Comparison of ENCODE assay signal across 17 cellular contexts in genomic region chr1:227757781-227758180, GRCh38. TPM values are rescaled to one million over a fixed set of nuclear protein-coding genes. Genes with fewer than 3 reads are reported as not detected.
DNase-seq lines count a peak whose midpoint lies in the region; ATAC-seq and TF ChIP-seq lines count a peak whose summit lies in the region.
"Had no signal": no experiment of that assay in that cellular context is flagged by ENCODE, and none has a peak within 500 bp of the region (broad histone marks: within the 10 kb centered on the region; RNA-seq: fewer than 3 reads in every experiment).

No MANE protein-coding gene starts in this region.

- H3K9me3 Mint-ChIP-seq in GM23338, result no peaks in the 10 kb centered on the region
- H3K9me3 Mint-ChIP-seq: CD14-positive monocyte had no signal

- no peak overlapping the region for H3K4me2 ChIP-seq in GM23338
- H3K4me2 ChIP-seq: A549 had no signal

- no peaks in the 10 kb centered on the region for H3F3A ChIP-seq in GM23338 (replicated peaks; ENCODE audit: low read depth)

- H4K20me1 ChIP-seq in GM23338 (replicated peaks; ENCODE audit: insufficient read depth), result peaks cover 18% of the 10 kb centered on the region

- H3K27ac ChIP-seq in left ventricle myocardium inferior (replicated peaks), result peak overlapping the region; percentile 53
- H3K27ac ChIP-seq in esophagus muscularis mucosa (replicated peaks in 1 of 4), result peak overlapping the region in 3 of 4 donors; percentile 77 to 86 (median 85)
- peak overlapping the region; percentile 45 to 91 (median 68) for H3K27ac ChIP-seq in gastrocnemius medialis
- H3K27ac ChIP-seq in GM23338 (ENCODE audit: low read depth), result no peak overlapping the region
- H3K27ac ChIP-seq: A549, Peyer's patch had no signal

- H3K4me3 Mint-ChIP-seq in GM23338, result no peak overlapping the region
- H3K4me3 Mint-ChIP-seq: CD14-positive monocyte had no signal

- intact Hi-C loops in left ventricle myocardium inferior (cut with micrococcal nuclease) (no loop called here), Right ventricle myocardium superior (cut with DNase I) (no loop called here), esophagus muscularis mucosa (cut with DNase I) (no loop called here), gastrocnemius medialis (cut with DNase I; ENCODE audit: low total_unique reads) (loop anchor here (2.0 to 10.0 kb wide), 4 partner anchors 23 to 327 kb away; partner anchors contain the start of genes ARF1, JMJD4 and SNAP47)

- DNase-seq in left ventricle myocardium inferior (no peak), Right ventricle myocardium superior (no peak), esophagus muscularis mucosa (ENCODE audit: extremely low spot score) (no peak), gastrocnemius medialis (no peak), GM23338 (ENCODE audit: low spot score) (no peak)
- DNase-seq: Caco-2, Kasumi-1, NCI-H187 treated with DMSO at 0.1 percent for 48 hours, NCI-H2171, NCI-H446 treated with DMSO at 0.1 percent for 48 hours, NCI-H82, Peyer's patch had no signal

- H3K4me1 Mint-ChIP-seq in GM23338, result no peaks in the 10 kb centered on the region

- H3K4me1 ChIP-seq in left ventricle myocardium inferior (peaks cover 89% of the 10 kb centered on the region), esophagus muscularis mucosa (peaks cover 69 to 93% (median 88%) of the 10 kb centered on the region in 4 donors), gastrocnemius medialis (peaks cover 86 to 87% of the 10 kb centered on the region in 2 donors), GM23338 (ENCODE audit: insufficient read depth) (no peaks in the 10 kb centered on the region)
- H3K4me1 ChIP-seq: Caco-2 had no signal

- peaks cover 28% of the 10 kb centered on the region for H3K36me3 ChIP-seq in left ventricle myocardium inferior
- H3K36me3 ChIP-seq in esophagus muscularis mucosa, result peaks cover 0 to 36% (median 16%) of the 10 kb centered on the region in 4 donors
- no peaks in the 10 kb centered on the region for H3K36me3 ChIP-seq in gastrocnemius medialis
- H3K36me3 ChIP-seq in GM23338 (ENCODE audit: insufficient read depth), result peaks cover 5% of the 10 kb centered on the region; the same call in 1 of the 2 replicates

- TF ChIP-seq EP300 in esophagus muscularis mucosa (IDR thresholded peaks at IDR 0.05), result no peak

- TF ChIP-seq CTCF in left ventricle myocardium inferior (IDR thresholded peaks at IDR 0.05; ENCODE audit: borderline replicate concordance) (no peak), esophagus muscularis mucosa (IDR thresholded peaks at IDR 0.05) (no peak), gastrocnemius medialis (IDR thresholded peaks at IDR 0.05 in 4 of 5, conservative IDR thresholded peaks at IDR 0.05 in 1 of 5) (no peak), GM23338 (conservative IDR thresholded peaks at IDR 0.05; ENCODE audit: low read depth in 2 of 2) (no peak)

- H3K36me3 Mint-ChIP-seq in GM23338 (ENCODE audit: low read depth), result peaks cover 27% of the 10 kb centered on the region

- in situ Hi-C loops in gastrocnemius medialis (cut with MboI; ENCODE audit: low sequenced_read_pairs in 4 of 4), result loop anchor here in 2 of 4 donors (25.0 kb wide), 2 partner anchors 270 to 330 kb away; partner anchors contain the start of gene ARF1 (in 1 of the 2)

- H3K9me2 ChIP-seq in GM23338 (ENCODE audit: insufficient read depth), result no peaks in the 10 kb centered on the region

- TF ChIP-seq POLR2A in esophagus muscularis mucosa (IDR thresholded peaks at IDR 0.05; ENCODE audit: low read depth) (no peak), gastrocnemius medialis (IDR thresholded peaks at IDR 0.05) (no peak)

- no peaks in the 10 kb centered on the region for H3K9me3 ChIP-seq in left ventricle myocardium inferior (replicated peaks)
- no peaks in the 10 kb centered on the region for H3K9me3 ChIP-seq in esophagus muscularis mucosa
- H3K9me3 ChIP-seq in gastrocnemius medialis, result no peaks in the 10 kb centered on the region
- H3K9me3 ChIP-seq: A549, Caco-2, HAP-1, Peyer's patch had no signal

- 49% methylated on average over 2 of the region's 2 CpGs for WGBS in esophagus muscularis mucosa

- peaks cover 48% of the 10 kb centered on the region for H3K79me2 ChIP-seq in GM23338 (replicated peaks; ENCODE audit: insufficient read depth)

- H3K4me3 ChIP-seq in left ventricle myocardium inferior (no peak overlapping the region), esophagus muscularis mucosa (no peak overlapping the region), gastrocnemius medialis (no peak overlapping the region), GM23338 (no peak overlapping the region)
- H3K4me3 ChIP-seq: A549, HAP-1, Peyer's patch had no signal

- no peaks in the 10 kb centered on the region for H3K27me3 ChIP-seq in left ventricle myocardium inferior (ENCODE audit: low read depth)
- H3K27me3 ChIP-seq in esophagus muscularis mucosa, result no peaks in the 10 kb centered on the region
- H3K27me3 ChIP-seq in gastrocnemius medialis, result no peaks in the 10 kb centered on the region
- H3K27me3 ChIP-seq in GM23338 (ENCODE audit: insufficient read depth), result no peaks in the 10 kb centered on the region
- H3K27me3 ChIP-seq: Peyer's patch had no signal

- peaks cover 2% of the 10 kb centered on the region for H3K27me3 Mint-ChIP-seq in GM23338 (ENCODE audit: insufficient read depth, low read depth, poor library complexity)

- H3K27ac Mint-ChIP-seq in GM23338, result no peak overlapping the region

- ATAC-seq in Right ventricle myocardium superior (ENCODE audit: poor library complexity), result no peak
- no peak for ATAC-seq in gastrocnemius medialis
- no peak for ATAC-seq in GM21786 (IDR thresholded peaks at IDR 0.05; ENCODE audit: unreplicated experiment)
- ATAC-seq in HG03108 (IDR thresholded peaks at IDR 0.05; ENCODE audit: unreplicated experiment), result no peak
- no peak for ATAC-seq in GM23338
- ATAC-seq: A549 had no signal

- no peak overlapping the region for H2AFZ ChIP-seq in GM23338

TF ChIP-seq in GM23338, 12 proteins besides CTCF, POLR2A, EP300 and RAD21 (continues in another document):
- TF ChIP-seq JUNB (IDR thresholded peaks at IDR 0.05; ENCODE audit: unreplicated experiment) (no peak), EZH2phosphoT487 (IDR thresholded peaks at IDR 0.05; ENCODE audit: unreplicated experiment) (no peak), STAT1 (IDR thresholded peaks at IDR 0.05; ENCODE audit: unreplicated experiment) (no peak), ZNF331 (CRISPR knock-in tag; IDR thresholded peaks at IDR 0.05; ENCODE audit: low read depth) (no peak), REST (IDR thresholded peaks at IDR 0.05; ENCODE audit: unreplicated experiment) (no peak)

RNA-seq across cellular contexts. Expression of gene SNAP47, which starts 22.5 kb away (rescaled TPM):
- 45.9 TPM for total RNA-seq in left ventricle myocardium inferior
- total RNA-seq in Right ventricle myocardium superior, result 23.6 TPM
- 10 to 100 TPM; 26.6 to 41.0 (median 38.8) TPM for total RNA-seq in esophagus muscularis mucosa
- 10 to 100 TPM; 30.2 to 42.7 (median 37.9) TPM for total RNA-seq in gastrocnemius medialis
- total RNA-seq in GM23338 (2014; rRNA removed; shearing (Covaris generic)), result 48.0 and 51.8 TPM in 2 replicates
- polyA plus RNA-seq in GM23338 (2016; fragmentation: Nextera tagmentation; extraction: Ambion mirVana), result 17.8 and 19.5 TPM in 2 replicates

RNA-seq across cellular contexts. Expression of gene JMJD4, which starts 22.7 kb away (rescaled TPM):
- total RNA-seq in left ventricle myocardium inferior, result 7.0 TPM
- total RNA-seq in Right ventricle myocardium superior, result 6.6 TPM
- total RNA-seq in esophagus muscularis mucosa, result 10 to 100 TPM; 10.8 to 18.4 (median 14.2) TPM
- total RNA-seq in gastrocnemius medialis, result 10 to 100 TPM in 3 of 4 donors, 1 to 10 TPM in 1; 9.2 to 21.6 (median 19.9) TPM
- 17.7 and 17.9 TPM in 2 replicates for total RNA-seq in GM23338 (2014; rRNA removed; shearing (Covaris generic))
- polyA plus RNA-seq in GM23338 (2016; fragmentation: Nextera tagmentation; extraction: Ambion mirVana), result 11.5 and 11.6 TPM in 2 replicates

RNA-seq across cellular contexts. Expression of gene PRSS38, which starts 57.7 kb away (rescaled TPM):
- not detected for total RNA-seq in left ventricle myocardium inferior
- total RNA-seq in Right ventricle myocardium superior, result not detected
- total RNA-seq in esophagus muscularis mucosa, result not detected
- not detected for total RNA-seq in gastrocnemius medialis
- not detected in 2 replicates for total RNA-seq in GM23338 (2014; rRNA removed; shearing (Covaris generic))
- polyA plus RNA-seq in GM23338 (2016; fragmentation: Nextera tagmentation; extraction: Ambion mirVana), result not detected in 2 replicates
- total RNA-seq: Caco-2, Peyer's patch had no signal
- polyA plus RNA-seq: A549, CD14-positive monocyte had no signal
